In the genomic region with DNA sequence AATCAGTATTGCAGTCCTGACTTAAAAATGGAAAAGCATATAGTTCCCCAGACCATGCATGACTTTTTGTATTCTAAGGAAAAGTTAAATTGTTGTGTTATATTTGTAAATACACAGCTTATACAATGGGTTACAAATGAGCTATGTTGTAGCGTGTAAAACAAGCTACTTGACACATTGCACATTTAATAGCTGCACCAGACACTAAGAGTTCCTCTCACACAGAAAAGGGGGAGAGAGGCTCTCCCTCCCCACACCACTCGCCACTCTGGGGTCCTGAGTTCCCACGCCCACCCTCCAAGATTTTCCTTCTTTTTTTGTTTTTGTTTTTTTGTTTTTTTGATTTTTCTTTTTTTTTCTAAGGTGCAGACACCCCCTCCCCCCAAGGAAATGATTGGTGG, we compare ENCODE assay signal across 8 cellular contexts. TPM values are rescaled to one million over a fixed set of nuclear protein-coding genes. Genes with fewer than 3 reads are reported as not detected.
DNase-seq lines count a peak whose midpoint lies in the region; ATAC-seq and TF ChIP-seq lines count a peak whose summit lies in the region.

No MANE protein-coding gene starts in this region.

- peaks cover 87% of the 10 kb centered on the region for H3K36me3 ChIP-seq in CD4-positive, CD25-positive, alpha-beta regulatory T cell (ENCODE audit: control insufficient read depth, insufficient read depth, low read length)
- peaks cover 88% of the 10 kb centered on the region for H3K36me3 ChIP-seq in neutrophil

- peak overlapping the region; percentile 100 for H3K4me3 ChIP-seq in CD4-positive, CD25-positive, alpha-beta regulatory T cell (ENCODE audit: low read depth, low read length)
- H3K4me3 ChIP-seq in epithelial cell of proximal tubule (ENCODE audit: low read depth, low read length) = peak overlapping the region; percentile 84
- peak overlapping the region; percentile 93 to 99 for H3K4me3 ChIP-seq in neutrophil (ENCODE audit: low read depth in 1 of 2, low read length in 1 of 2)

- no peak for ATAC-seq in CD4-positive, CD25-positive, alpha-beta regulatory T cell (ENCODE audit: low read depth in 2 of 2)
- ATAC-seq in SK-N-SH treated with all-trans-retinoic acid at 6 μM for 48 hours (no peak), HG03159 (IDR thresholded peaks at IDR 0.05; ENCODE audit: unreplicated experiment) (no peak), HG03571 (IDR thresholded peaks at IDR 0.05; ENCODE audit: unreplicated experiment) (no peak)

- H3K4me1 Mint-ChIP-seq in CD4-positive, CD25-positive, alpha-beta regulatory T cell = peaks cover 18 to 85% (median 56%) of the 10 kb centered on the region in 4 donors

- H3K4me3 Mint-ChIP-seq in CD4-positive, CD25-positive, alpha-beta regulatory T cell = peak overlapping the region; percentile 91 to 97 (median 94)

- no peaks in the 10 kb centered on the region for H3K27me3 ChIP-seq in CD4-positive, CD25-positive, alpha-beta regulatory T cell (ENCODE audit: control insufficient read depth, insufficient read depth, low read length)
- H3K27me3 ChIP-seq in neutrophil = no peaks in the 10 kb centered on the region

- peaks cover 73% of the 10 kb centered on the region for H3K36me3 Mint-ChIP-seq in CD4-positive, CD25-positive, alpha-beta regulatory T cell

- H3K4me1 ChIP-seq in CD4-positive, CD25-positive, alpha-beta regulatory T cell (ENCODE audit: control insufficient read depth, insufficient read depth, low read length, poor library complexity, severe bottlenecking) = peaks cover 73% of the 10 kb centered on the region
- H3K4me1 ChIP-seq in neutrophil (ENCODE audit: control insufficient read depth in 1 of 2, insufficient read depth in 1 of 2, low read depth in 1 of 2, low read length in 1 of 2) = peaks cover 90 to 91% of the 10 kb centered on the region in 2 experiments

- peak overlapping the region; percentile 83 to 99 (median 97) for H3K27ac Mint-ChIP-seq in CD4-positive, CD25-positive, alpha-beta regulatory T cell

- H3K9me3 Mint-ChIP-seq in CD4-positive, CD25-positive, alpha-beta regulatory T cell = peaks cover 0 to 6% (median 0%) of the 10 kb centered on the region in 7 donors

- DNase-seq in CD4-positive, CD25-positive, alpha-beta regulatory T cell = no peak
- DNase-seq in epithelial cell of proximal tubule (ENCODE audit: low read depth) (no peak), NCI-H524 (lab: John Stamatoyannopoulos, UW) (no peak), DMS79 treated with DMSO at 0.1 percent for 48 hours (lab: John Stamatoyannopoulos, UW) (no peak)

- TF ChIP-seq CTCF in epithelial cell of proximal tubule (conservative IDR thresholded peaks at IDR 0.05; ENCODE audit: low read depth, low read length) (no peak), neutrophil (IDR thresholded peaks at IDR 0.05) (no peak)

- peaks cover 10% of the 10 kb centered on the region for H3K27me3 Mint-ChIP-seq in CD4-positive, CD25-positive, alpha-beta regulatory T cell

- H3K9me3 ChIP-seq in CD4-positive, CD25-positive, alpha-beta regulatory T cell (ENCODE audit: control insufficient read depth in 2 of 2, low read length in 2 of 2) = no peaks in the 10 kb centered on the region
- H3K9me3 ChIP-seq in neutrophil = no peaks in the 10 kb centered on the region

- H3K27ac ChIP-seq in CD4-positive, CD25-positive, alpha-beta regulatory T cell (ENCODE audit: insufficient read depth, low read length, poor library complexity, severe bottlenecking) = peak overlapping the region; percentile 98
- peak overlapping the region; percentile 95 for H3K27ac ChIP-seq in neutrophil

TF ChIP-seq in SK-N-SH treated with all-trans-retinoic acid at 6 μM for 48 hours, 23 proteins besides CTCF, POLR2A, EP300 and RAD21:
- TF ChIP-seq, protein P1, sequence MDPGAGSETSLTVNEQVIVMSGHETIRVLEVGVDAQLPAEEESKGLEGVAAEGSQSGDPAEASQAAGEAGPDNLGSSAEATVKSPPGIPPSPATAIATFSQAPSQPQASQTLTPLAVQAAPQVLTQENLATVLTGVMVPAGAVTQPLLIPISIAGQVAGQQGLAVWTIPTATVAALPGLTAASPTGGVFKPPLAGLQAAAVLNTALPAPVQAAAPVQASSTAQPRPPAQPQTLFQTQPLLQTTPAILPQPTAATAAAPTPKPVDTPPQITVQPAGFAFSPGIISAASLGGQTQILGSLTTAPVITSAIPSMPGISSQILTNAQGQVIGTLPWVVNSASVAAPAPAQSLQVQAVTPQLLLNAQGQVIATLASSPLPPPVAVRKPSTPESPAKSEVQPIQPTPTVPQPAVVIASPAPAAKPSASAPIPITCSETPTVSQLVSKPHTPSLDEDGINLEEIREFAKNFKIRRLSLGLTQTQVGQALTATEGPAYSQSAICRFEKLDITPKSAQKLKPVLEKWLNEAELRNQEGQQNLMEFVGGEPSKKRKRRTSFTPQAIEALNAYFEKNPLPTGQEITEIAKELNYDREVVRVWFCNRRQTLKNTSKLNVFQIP (CRISPR knock-in tag; IDR thresholded peaks at IDR 0.05; ENCODE audit: borderline replicate concordance, low read depth) = 0 out of 2 replicates have a peak, but pooled peaks have one; percentile 22
- TF ChIP-seq PPARA (CRISPR knock-in tag; IDR thresholded peaks at IDR 0.05; ENCODE audit: borderline replicate concordance) (no peak), ZNF70 (CRISPR knock-in tag; IDR thresholded peaks at IDR 0.05) (no peak)
- TF ChIP-seq, protein P2, sequence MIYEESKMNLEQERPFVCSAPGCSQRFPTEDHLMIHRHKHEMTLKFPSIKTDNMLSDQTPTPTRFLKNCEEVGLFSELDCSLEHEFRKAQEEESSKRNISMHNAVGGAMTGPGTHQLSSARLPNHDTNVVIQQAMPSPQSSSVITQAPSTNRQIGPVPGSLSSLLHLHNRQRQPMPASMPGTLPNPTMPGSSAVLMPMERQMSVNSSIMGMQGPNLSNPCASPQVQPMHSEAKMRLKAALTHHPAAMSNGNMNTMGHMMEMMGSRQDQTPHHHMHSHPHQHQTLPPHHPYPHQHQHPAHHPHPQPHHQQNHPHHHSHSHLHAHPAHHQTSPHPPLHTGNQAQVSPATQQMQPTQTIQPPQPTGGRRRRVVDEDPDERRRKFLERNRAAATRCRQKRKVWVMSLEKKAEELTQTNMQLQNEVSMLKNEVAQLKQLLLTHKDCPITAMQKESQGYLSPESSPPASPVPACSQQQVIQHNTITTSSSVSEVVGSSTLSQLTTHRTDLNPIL (CRISPR knock-in tag; IDR thresholded peaks at IDR 0.05; ENCODE audit: low read depth) = peak; percentile 33; the same call in 1 of the 2 replicates

RNA-seq across cellular contexts. Expression of a gene that starts 6.3 kb away (rescaled TPM):
- total RNA-seq in CD4-positive, CD25-positive, alpha-beta regulatory T cell = 1,887 TPM
- polyA plus RNA-seq in CD4-positive, CD25-positive, alpha-beta regulatory T cell = 100 to 1,000 TPM; 630 to 812 (median 656) TPM
- total RNA-seq in epithelial cell of proximal tubule = 52.6 and 88.1 TPM in 2 replicates

Comparison
In these comparisons a context has a peak if more than half of its experiments do, and no peak if none do; other contexts are left out.
1. RNA of a gene that starts 6.3 kb away (total RNA-seq): 1,887 TPM in CD4-positive, CD25-positive, alpha-beta regulatory T cell (single experiment); 52.6 to 88.1 TPM in epithelial cell of proximal tubule; every median in the first group is over 10 times any median in the second.
2. Peak in every context shown above with its lines, with median percentiles within 50 percentile points of each other: H3K4me3 ChIP-seq.